21 cellular contexts compared by ENCODE assay signal in the genomic region with DNA sequence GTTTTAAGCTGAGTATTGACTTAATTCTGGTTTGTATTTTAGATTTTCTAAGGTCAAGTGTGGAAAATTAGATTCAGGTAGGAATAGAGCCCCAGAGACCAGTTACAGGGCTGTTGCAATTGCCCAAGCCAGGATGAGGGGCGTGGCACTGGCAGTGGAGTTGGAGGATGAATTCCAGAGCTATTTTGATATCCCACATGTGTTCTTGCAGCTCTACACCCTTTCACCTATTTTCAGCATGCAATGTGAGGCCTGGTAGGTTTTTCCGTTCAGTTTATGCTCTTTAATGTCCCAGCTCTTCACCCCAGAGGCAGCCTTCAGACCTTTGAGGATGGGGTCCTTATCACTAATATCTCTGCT. TPM values are rescaled to one million over a fixed set of nuclear protein-coding genes. Genes with fewer than 3 reads are reported as not detected.
A peak's percentile ranks its signal among the peaks of the same experiment; 100 is the strongest.
DNase-seq lines count a peak whose midpoint lies in the region; ATAC-seq, FAIRE-seq and TF ChIP-seq lines count a peak whose summit lies in the region.
"Had no signal": no experiment of that assay in that cellular context is flagged by ENCODE, and none has a peak within 500 bp of the region (broad histone marks: within the 10 kb centered on the region; RNA-seq: fewer than 3 reads in every experiment).

No MANE protein-coding gene starts in this region.

- intact Hi-C loops in GM12878 (cut with micrococcal nuclease; ENCODE audit: unreplicated experiment) (loop anchor here (10.0 kb wide), 1 partner anchor 590 kb away; no protein-coding TSS in a partner anchor), heart left ventricle (cut with DNase I) (no loop called here)

- no peak overlapping the region for H2AFZ ChIP-seq in GM12878 (ENCODE audit: control insufficient read depth, low read depth, low read length)

- CTCF ChIA-PET in GM12878 (lab: Yijun Ruan, JAX) = interaction anchor here (0.6 to 2.0 kb wide), 9 partner anchors 16 to 506 kb away, joined by 3 to 6 read pairs (median 4); no protein-coding TSS in a partner anchor

- H3K4me1 Mint-ChIP-seq in activated naive CD8-positive, alpha-beta T cell (ENCODE audit: low read depth) = peaks cover 23% of the 10 kb centered on the region
- H3K4me1 Mint-ChIP-seq in activated naive CD8-positive, alpha-beta T cell treated with anti-CD3 and anti-CD28 coated beads, Interleukin-2, amount 50 U/mL, for 24 hours = peaks cover 22% of the 10 kb centered on the region
- peaks cover 26% of the 10 kb centered on the region for H3K4me1 Mint-ChIP-seq in stimulated activated effector memory CD8-positive, alpha-beta T cell treated with anti-CD3 and anti-CD28 coated beads, Interleukin-12 subunit alpha, Interleukin-12 subunit beta, amount 100 ng/mL, for 72 hours
- H3K4me1 Mint-ChIP-seq: naive B cell had no signal

- H3K36me3 ChIP-seq in GM12878 (ENCODE audit: control insufficient read depth in 2 of 2, insufficient read depth in 2 of 2, low read length in 1 of 2) (no peaks in the 10 kb centered on the region), heart left ventricle (no peaks in the 10 kb centered on the region)
- H3K36me3 ChIP-seq: tibial nerve had no signal

- no peak for ATAC-seq in activated naive CD8-positive, alpha-beta T cell treated with anti-CD3 and anti-CD28 coated beads, Interleukin-2, amount 50 U/mL, for 24 hours
- no peak for ATAC-seq in GM12878
- ATAC-seq in heart left ventricle = peak; percentile 87 to 96 (median 93)
- no peak for ATAC-seq in stimulated activated effector memory CD8-positive, alpha-beta T cell treated with anti-CD3 and anti-CD28 coated beads, Interleukin-12 subunit alpha, Interleukin-12 subunit beta, amount 100 ng/mL, for 72 hours
- no peak for ATAC-seq in GM21619 (IDR thresholded peaks at IDR 0.05; ENCODE audit: unreplicated experiment)

- TF ChIP-seq CTCF in GM12878 (IDR thresholded peaks at IDR 0.05 in 2 of 3, conservative IDR thresholded peaks at IDR 0.05 in 1 of 3; ENCODE audit: control insufficient read depth in 2 of 3, extremely low read depth in 1 of 3, insufficient read depth in 1 of 3, low read depth in 3 of 3, low read length in 3 of 3) = no peak
- no peak for TF ChIP-seq CTCF in heart left ventricle (IDR thresholded peaks at IDR 0.05)

- TF ChIP-seq RAD21 in GM12878 (IDR thresholded peaks at IDR 0.05; ENCODE audit: insufficient read depth, low read depth, low read length) = no peak

- no peak for TF ChIP-seq EP300 in GM12878 (IDR thresholded peaks at IDR 0.05; ENCODE audit: borderline replicate concordance in 1 of 2, control insufficient read depth in 1 of 2, low read depth in 2 of 2, low read length in 2 of 2)

- TF ChIP-seq POLR2A in GM12878 (IDR thresholded peaks at IDR 0.05; ENCODE audit: low read depth, low read length) = no peak
- no peak for TF ChIP-seq POLR2A in heart left ventricle (IDR thresholded peaks at IDR 0.05)

- H3K27ac ChIP-seq in GM12878 (ENCODE audit: control insufficient read depth, insufficient read depth) (peak overlapping the region; percentile 20; the same call in 1 of the 2 replicates), heart left ventricle (peak overlapping the region in 11 of 12 donors; percentile 20 to 86 (median 74))

- H4K20me1 ChIP-seq in GM12878 (ENCODE audit: control insufficient read depth, insufficient read depth) = no peaks in the 10 kb centered on the region

- H3K4me3 Mint-ChIP-seq in activated naive CD8-positive, alpha-beta T cell = no peak overlapping the region
- no peak overlapping the region for H3K4me3 Mint-ChIP-seq in activated naive CD8-positive, alpha-beta T cell treated with anti-CD3 and anti-CD28 coated beads, Interleukin-2, amount 50 U/mL, for 24 hours
- H3K4me3 Mint-ChIP-seq in stimulated activated effector memory CD8-positive, alpha-beta T cell treated with anti-CD3 and anti-CD28 coated beads, Interleukin-12 subunit alpha, Interleukin-12 subunit beta, amount 100 ng/mL, for 72 hours = peak overlapping the region; percentile 48
- H3K4me3 Mint-ChIP-seq: naive B cell had no signal

- peak overlapping the region; percentile 82 for H3K27ac Mint-ChIP-seq in activated naive CD8-positive, alpha-beta T cell
- H3K27ac Mint-ChIP-seq in activated naive CD8-positive, alpha-beta T cell treated with anti-CD3 and anti-CD28 coated beads, Interleukin-2, amount 50 U/mL, for 24 hours = no peak overlapping the region
- peak overlapping the region; percentile 69 for H3K27ac Mint-ChIP-seq in stimulated activated effector memory CD8-positive, alpha-beta T cell treated with anti-CD3 and anti-CD28 coated beads, Interleukin-12 subunit alpha, Interleukin-12 subunit beta, amount 100 ng/mL, for 72 hours

- H3K9ac ChIP-seq in GM12878 (ENCODE audit: control insufficient read depth, insufficient read depth, low read length) = no peak overlapping the region

- H3K4me3 ChIP-seq in GM12878 = no peak overlapping the region
- H3K4me3 ChIP-seq in heart left ventricle = no peak overlapping the region
- H3K4me3 ChIP-seq: coronary artery, lung, smooth muscle cell, tibial nerve had no signal

- no peaks in the 10 kb centered on the region for H3K36me3 Mint-ChIP-seq in activated naive CD8-positive, alpha-beta T cell
- peaks cover 3% of the 10 kb centered on the region for H3K36me3 Mint-ChIP-seq in activated naive CD8-positive, alpha-beta T cell treated with anti-CD3 and anti-CD28 coated beads, Interleukin-2, amount 50 U/mL, for 24 hours (ENCODE audit: low read depth)
- H3K36me3 Mint-ChIP-seq in stimulated activated effector memory CD8-positive, alpha-beta T cell treated with anti-CD3 and anti-CD28 coated beads, Interleukin-12 subunit alpha, Interleukin-12 subunit beta, amount 100 ng/mL, for 72 hours = peaks cover 5% of the 10 kb centered on the region

- FAIRE-seq in GM12878 (lab: Jason Lieb, UNC) = no peak

- no peak for DNase-seq in activated naive CD8-positive, alpha-beta T cell treated with anti-CD3 and anti-CD28 coated beads, Interleukin-2, amount 50 U/mL, for 24 hours
- DNase-seq in GM12878 (ENCODE audit: low read depth, low spot score) (no peak), heart left ventricle (peak in 4 of 5 donors; percentile 18 to 56 (median 38)), AG08396 (ENCODE audit: low spot score) (no peak)
- no peak for DNase-seq in stimulated activated effector memory CD8-positive, alpha-beta T cell treated with anti-CD3 and anti-CD28 coated beads, Interleukin-12 subunit alpha, Interleukin-12 subunit beta, amount 100 ng/mL, for 72 hours (ENCODE audit: low spot score in 2 of 2)
- no peak for DNase-seq in central memory CD4-positive, alpha-beta T cell
- DNase-seq: 8988T; activated CD4-positive, alpha-beta T cell treated with anti-CD3 and anti-CD28 coated beads for 1 hour; anterior cingulate cortex; C1 segment of cervical spinal cord; naive B cell; NCI-H1092 treated with DMSO at 0.1 percent for 48 hours; NCI-H2081; NCI-H526; T1000 had no signal

- POLR2A ChIA-PET in GM12878 (lab: Charles Lee) = interaction anchor here (0.7 to 2.0 kb wide), 4 partner anchors 15 to 24 kb away, joined by 3 to 10 read pairs (median 3); no protein-coding TSS in a partner anchor

- in situ Hi-C loops in GM12878 (cut with MboI) = loop anchor here (5.0 kb wide), 1 partner anchor 48 kb away; no protein-coding TSS in a partner anchor

- H3K4me1 ChIP-seq in GM12878 (ENCODE audit: control insufficient read depth, insufficient read depth, low read length) = peaks cover 6% of the 10 kb centered on the region; the same call in 1 of the 2 replicates
- H3K4me1 ChIP-seq in heart left ventricle = no peaks in the 10 kb centered on the region

- H3K9me3 ChIP-seq in GM12878 (replicated peaks; ENCODE audit: control insufficient read depth, insufficient read depth, low read length) (no peaks in the 10 kb centered on the region), heart left ventricle (peaks cover 0 to 9% (median 0%) of the 10 kb centered on the region in 12 donors)
- H3K9me3 ChIP-seq: tibial nerve had no signal

- RAD21 ChIA-PET in GM12878 (lab: Charles Lee; ENCODE audit: unreplicated experiment) = interaction anchor here (1.1 to 2.3 kb wide), 4 partner anchors 17 to 137 kb away, joined by 3 to 9 read pairs (median 4); no protein-coding TSS in a partner anchor

- no peaks in the 10 kb centered on the region for H3K27me3 ChIP-seq in GM12878 (replicated peaks in 1 of 2; ENCODE audit: control insufficient read depth in 2 of 2, insufficient read depth in 2 of 2, low read length in 1 of 2)
- no peaks in the 10 kb centered on the region for H3K27me3 ChIP-seq in heart left ventricle
- H3K27me3 ChIP-seq: tibial nerve had no signal

- BruUV-seq in GM12878 (replicated peaks; lab: Mats Ljungman, UMichigan) = no TSS peak

- WGBS in GM12878 (ENCODE audit: insufficient coverage, insufficient replicate concordance, low lambda C conversion rate, missing lambda C conversion rate) = 68% methylated on average over 2 of the region's 2 CpGs
- 44 to 61% (median 48%) methylated on average over 2 of the region's 2 CpGs for WGBS in heart left ventricle, 4 donors

- 0 out of 2 replicates have a peak overlapping the region, but pooled peaks have one; percentile 27 for H3K4me2 ChIP-seq in GM12878 (ENCODE audit: control insufficient read depth, insufficient read depth)
- H3K4me2 ChIP-seq: smooth muscle cell had no signal

- H3K9me3 Mint-ChIP-seq in activated naive CD8-positive, alpha-beta T cell (ENCODE audit: low read depth) = no peaks in the 10 kb centered on the region
- no peaks in the 10 kb centered on the region for H3K9me3 Mint-ChIP-seq in activated naive CD8-positive, alpha-beta T cell treated with anti-CD3 and anti-CD28 coated beads, Interleukin-2, amount 50 U/mL, for 24 hours
- H3K9me3 Mint-ChIP-seq in stimulated activated effector memory CD8-positive, alpha-beta T cell treated with anti-CD3 and anti-CD28 coated beads, Interleukin-12 subunit alpha, Interleukin-12 subunit beta, amount 100 ng/mL, for 72 hours = peaks cover 4% of the 10 kb centered on the region

- H3K79me2 ChIP-seq in GM12878 (ENCODE audit: control insufficient read depth, insufficient read depth, low read length) = no peaks in the 10 kb centered on the region

- no peaks in the 10 kb centered on the region for H3K27me3 Mint-ChIP-seq in activated naive CD8-positive, alpha-beta T cell
- no peaks in the 10 kb centered on the region for H3K27me3 Mint-ChIP-seq in activated naive CD8-positive, alpha-beta T cell treated with anti-CD3 and anti-CD28 coated beads, Interleukin-2, amount 50 U/mL, for 24 hours
- H3K27me3 Mint-ChIP-seq: naive B cell had no signal

- SMC1A ChIA-PET in GM12878 (lab: Charles Lee; ENCODE audit: uncharacterized antibody, unreplicated experiment) = interaction anchor here (0.7 to 5.9 kb wide), 7 partner anchors 18 to 137 kb away, joined by 3 to 51 read pairs (median 3); a partner anchor contains a TSS

RNA-seq across cellular contexts. Expression of a gene that starts 17.9 kb away (rescaled TPM):
- total RNA-seq in GM12878 (2013; cell fraction: nucleolus; rRNA removed) = 1,605 and 1,665 TPM in 2 replicates
- total RNA-seq in GM12878 (2014; rRNA removed) (111 and 121 TPM in 2 replicates), GM12878 (2014; rRNA removed; fragmentation: Illumina TruSeq; extraction: Trizol) (103 and 109 TPM in 2 replicates), GM12878 (2021) (150 and 163 TPM in 2 replicates), heart left ventricle (10 to 100 TPM; 64.8 to 84.1 (median 77.4) TPM)
- polyA plus RNA-seq in GM12878 (2011; ENCODE audit: low read depth) = 105 TPM
- polyA plus RNA-seq in GM12878 (2011; rRNA removed) (638 and 671 TPM in 2 replicates), GM12878 (2014; fragmentation: Illumina TruSeq; extraction: Trizol) (142 and 188 TPM in 2 replicates), GM12878 (2014; fragmentation: Nextera tagmentation; extraction: Ambion mirVana) (10 to 100 TPM; 38.2 to 43.8 TPM), GM12878 (2014; rRNA removed) (176 and 192 TPM in 2 replicates), GM12878 (2016; fragmentation: Nextera tagmentation; extraction: Ambion mirVana) (10 to 100 TPM; 45.0 to 50.2 TPM), heart left ventricle (10 to 100 TPM; 20.0 to 33.3 TPM)
- 393 and 417 TPM in 2 replicates for polyA plus RNA-seq in GM12878 (2011; cell fraction: cytosol; rRNA removed)
- polyA plus RNA-seq in GM12878 (2011; cell fraction: nucleus; rRNA removed) = 2,850 and 3,821 TPM in 2 replicates
- polyA plus RNA-seq in GM12878 (2012) = 117 and 123 TPM in 2 replicates
- 422 and 572 TPM in 2 replicates for polyA minus RNA-seq in GM12878 (2011; rRNA and poly(A)+ RNA removed)
- polyA minus RNA-seq in GM12878 (2011; cell fraction: cytosol; rRNA and poly(A)+ RNA removed) = 94.5 and 106 TPM in 2 replicates
- polyA minus RNA-seq in GM12878 (2011; cell fraction: nucleus; rRNA and poly(A)+ RNA removed) = 476 and 579 TPM in 2 replicates

Comparison
In these comparisons a context has a peak if more than half of its experiments do, and no peak if none do; other contexts are left out.
1. ATAC-seq: peak in heart left ventricle (4 of 4); none in activated naive CD8-positive, alpha-beta T cell treated with anti-CD3 and anti-CD28 coated beads, Interleukin-2, amount 50 U/mL, for 24 hours (single experiment), GM12878 (single experiment), stimulated activated effector memory CD8-positive, alpha-beta T cell treated with anti-CD3 and anti-CD28 coated beads, Interleukin-12 subunit alpha, Interleukin-12 subunit beta, amount 100 ng/mL, for 72 hours (single experiment) and GM21619 (single experiment).
2. DNase-seq: peak in heart left ventricle (4 of 5); none in activated naive CD8-positive, alpha-beta T cell treated with anti-CD3 and anti-CD28 coated beads, Interleukin-2, amount 50 U/mL, for 24 hours (single experiment), GM12878 (single experiment), stimulated activated effector memory CD8-positive, alpha-beta T cell treated with anti-CD3 and anti-CD28 coated beads, Interleukin-12 subunit alpha, Interleukin-12 subunit beta, amount 100 ng/mL, for 72 hours (0 of 2), central memory CD4-positive, alpha-beta T cell (single experiment) and AG08396 (single experiment).